In genomic region chr6:122297010-122297409, GRCh38 we compare ENCODE assay signal across 9 cellular contexts.
"Had no signal": no experiment of that assay in that cellular context is flagged by ENCODE, and none has a peak within 500 bp of the region (broad histone marks: within the 10 kb centered on the region; RNA-seq: fewer than 3 reads in every experiment).

No MANE protein-coding gene starts in this region.

- H3K27ac Mint-ChIP-seq: GM23338, H9, HFFc6 had no signal

- H3K4me3 ChIP-seq: GM23248, GM23338, HAP-1 had no signal

- H2AFZ ChIP-seq: GM23248, GM23338 had no signal

- H3K27ac ChIP-seq: GM23248 had no signal

- DNase-seq: GM23248, GOT3, H7, H9, HCEC 1CT, HFFc6 had no signal

- H3K9me3 Mint-ChIP-seq: GM23338, H9 had no signal

- H3K9ac ChIP-seq: GM23248 had no signal

- H3K4me2 ChIP-seq: GM23338 had no signal

- H3K4me1 Mint-ChIP-seq: GM23338, H9 had no signal

- H3K36me3 ChIP-seq: HAP-1 had no signal

- ATAC-seq: GM23338, HCT116 had no signal

- H3K9me3 ChIP-seq: HAP-1 had no signal

- H3K4me3 Mint-ChIP-seq: GM23338, H9, HFFc6 had no signal

- H3K4me1 ChIP-seq: HAP-1 had no signal
